11 cellular contexts compared by ENCODE assay signal in the genomic region with DNA sequence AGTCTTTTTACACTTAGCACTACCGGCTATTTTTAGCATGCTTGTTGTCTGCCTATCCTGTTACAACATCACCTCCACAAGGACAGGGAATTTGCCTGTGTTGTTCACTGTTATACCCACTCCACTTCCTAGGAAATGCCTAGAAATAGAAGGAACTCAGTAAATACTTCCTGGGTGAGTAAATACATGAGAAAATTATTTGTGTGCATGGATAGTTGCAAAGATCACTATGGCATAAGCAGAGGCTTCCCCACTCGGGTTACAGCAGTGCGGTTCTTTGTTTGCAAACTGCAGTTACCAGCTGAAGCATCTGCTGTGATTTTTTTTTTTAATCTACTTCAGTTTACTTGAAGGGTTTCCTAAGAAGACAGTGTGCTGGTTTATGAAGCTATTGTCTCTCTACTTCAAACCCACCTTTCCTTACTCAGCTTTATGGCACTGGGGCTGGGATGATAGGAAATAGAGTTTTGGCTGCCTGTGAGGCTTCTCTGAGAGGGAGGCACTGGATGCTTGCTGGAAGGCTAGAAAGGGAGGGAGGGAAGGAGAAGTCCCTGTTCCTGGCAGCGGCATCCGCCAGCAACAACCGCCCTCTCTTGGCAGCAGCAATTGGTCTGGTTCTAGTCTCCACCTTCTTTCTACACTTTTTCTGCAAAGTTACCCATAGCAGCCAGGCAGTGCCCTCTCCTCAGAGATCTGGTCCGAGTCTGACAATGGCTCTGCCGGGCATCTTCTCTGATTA. TPM values are rescaled to one million over a fixed set of nuclear protein-coding genes. Genes with fewer than 3 reads are reported as not detected.
DNase-seq lines count a peak whose midpoint lies in the region; ATAC-seq and TF ChIP-seq lines count a peak whose summit lies in the region.
"Had no signal": no experiment of that assay in that cellular context is flagged by ENCODE, and none has a peak within 500 bp of the region (broad histone marks: within the 10 kb centered on the region; RNA-seq: fewer than 3 reads in every experiment).

No MANE protein-coding gene starts in this region.

- peaks cover 9 to 30% (median 17%) of the 10 kb centered on the region in 4 donors for H3K4me1 ChIP-seq in esophagus muscularis mucosa
- peaks cover 12% of the 10 kb centered on the region for H3K4me1 ChIP-seq in mesodermal cell (ENCODE audit: control insufficient read depth, insufficient read depth, low read length, poor library complexity, severe bottlenecking)
- peaks cover 0 to 27% (median 4%) of the 10 kb centered on the region in 4 donors for H3K4me1 ChIP-seq in transverse colon

- WGBS in esophagus muscularis mucosa, result 29% methylated on average over 8 of the region's 8 CpGs
- WGBS in mesodermal cell (ENCODE audit: insufficient coverage in 2 of 2), 2 experiments, result 64 to 77% methylated on average over 4 to 6 of the region's 8 CpGs
- 44 to 55% methylated on average over 5 to 8 of the region's 8 CpGs for WGBS in transverse colon (ENCODE audit: low coverage in 1 of 2), 2 donors

- peaks cover 41% of the 10 kb centered on the region for H3K27me3 Mint-ChIP-seq in activated CD8-positive, alpha-beta T cell treated with anti-CD3 and anti-CD28 coated beads, Interleukin-2, amount 10 ng/mL, durations not matched to agents 7 days and 5 days (ENCODE audit: low read depth)
- peaks cover 26 to 41% of the 10 kb centered on the region in 2 donors for H3K27me3 Mint-ChIP-seq in T-cell

- H3K4me1 Mint-ChIP-seq in activated CD8-positive, alpha-beta T cell treated with anti-CD3 and anti-CD28 coated beads, Interleukin-2, amount 10 ng/mL, durations not matched to agents 7 days and 5 days (ENCODE audit: low read depth), result no peaks in the 10 kb centered on the region
- H3K4me1 Mint-ChIP-seq in T-cell, result no peaks in the 10 kb centered on the region

- no peak for ATAC-seq in activated CD8-positive, alpha-beta T cell treated with anti-CD3 and anti-CD28 coated beads, Interleukin-2, amount 10 ng/mL, durations not matched to agents 7 days and 5 days
- ATAC-seq in GM18505 (IDR thresholded peaks at IDR 0.05; ENCODE audit: unreplicated experiment) (no peak), T-cell (replicated peaks in 1 of 4) (no peak)
- ATAC-seq: K562 had no signal

- H3K4me3 Mint-ChIP-seq in activated CD8-positive, alpha-beta T cell treated with anti-CD3 and anti-CD28 coated beads, Interleukin-2, amount 10 ng/mL, durations not matched to agents 7 days and 5 days, result no peak overlapping the region
- H3K4me3 Mint-ChIP-seq in T-cell, result no peak overlapping the region

- H3K27ac Mint-ChIP-seq in activated CD8-positive, alpha-beta T cell treated with anti-CD3 and anti-CD28 coated beads, Interleukin-2, amount 10 ng/mL, durations not matched to agents 7 days and 5 days, result no peak overlapping the region
- H3K27ac Mint-ChIP-seq in T-cell, result no peak overlapping the region

- intact Hi-C loops in esophagus muscularis mucosa (cut with DNase I), result loop anchor here (5.0 to 10.0 kb wide), 2 partner anchors 153 to 220 kb away; a partner anchor contains a TSS
- intact Hi-C loops in transverse colon (cut with DNase I; ENCODE audit: low total_unique reads), result loop anchor here (5.0 kb wide), 1 partner anchor 220 kb away; a partner anchor contains a TSS

- TF ChIP-seq POLR2A in esophagus muscularis mucosa (IDR thresholded peaks at IDR 0.05; ENCODE audit: low read depth), result no peak
- TF ChIP-seq POLR2A in transverse colon (IDR thresholded peaks at IDR 0.05), result no peak
- TF ChIP-seq POLR2A in GM18505 (IDR thresholded peaks at IDR 0.05; ENCODE audit: borderline replicate concordance, extremely low read depth, insufficient read depth, insufficient read length), result no peak

- CTCF ChIA-PET in activated CD8-positive, alpha-beta T cell treated with anti-CD3 and anti-CD28 coated beads, Interleukin-2, amount 10 ng/mL, durations not matched to agents 7 days and 5 days (lab: Charles Lee), result interaction anchor here (1.0 to 1.3 kb wide), 2 partner anchors 43 to 285 kb away, joined by 3 to 4 read pairs; no protein-coding TSS in a partner anchor
- CTCF ChIA-PET in T-cell (lab: Charles Lee), result interaction anchor here in 1 of 2 donors (0.6 to 0.9 kb wide), 3 partner anchors 23 to 267 kb away, joined by 3 read pairs; no protein-coding TSS in a partner anchor

- DNase-seq in DMS53 (lab: John Stamatoyannopoulos, UW), result peak; percentile 33
- DNase-seq in DMS53 treated with DMSO at 0.1 percent for 48 hours (lab: John Stamatoyannopoulos, UW; ENCODE audit: unreplicated experiment), result no peak
- DNase-seq in esophagus muscularis mucosa (ENCODE audit: extremely low spot score), result no peak
- DNase-seq in transverse colon, result peak; percentile 24
- no peak for DNase-seq in activated CD8-positive, alpha-beta T cell treated with anti-CD3 and anti-CD28 coated beads, Interleukin-2, amount 10 ng/mL, durations not matched to agents 7 days and 5 days
- no peak for DNase-seq in T-cell
- DNase-seq: T-helper 9 cell had no signal

- TF ChIP-seq EP300 in esophagus muscularis mucosa (IDR thresholded peaks at IDR 0.05), result no peak
- TF ChIP-seq EP300 in transverse colon (IDR thresholded peaks at IDR 0.05; ENCODE audit: low read depth), result no peak

- TF ChIP-seq CTCF in esophagus muscularis mucosa (IDR thresholded peaks at IDR 0.05) (no peak), transverse colon (IDR thresholded peaks at IDR 0.05) (no peak)

- peak overlapping the region in 3 of 4 donors; percentile 7 to 24 (median 15) for H3K4me3 ChIP-seq in esophagus muscularis mucosa
- H3K4me3 ChIP-seq in mesodermal cell (ENCODE audit: extremely low read depth, insufficient read depth, low read length, poor library complexity, severe bottlenecking), result no peak overlapping the region
- H3K4me3 ChIP-seq in transverse colon, result no peak overlapping the region
- H3K4me3 ChIP-seq: K562 had no signal

- H3K36me3 Mint-ChIP-seq in activated CD8-positive, alpha-beta T cell treated with anti-CD3 and anti-CD28 coated beads, Interleukin-2, amount 10 ng/mL, durations not matched to agents 7 days and 5 days (ENCODE audit: low read depth), result no peaks in the 10 kb centered on the region
- H3K36me3 Mint-ChIP-seq in T-cell, result no peaks in the 10 kb centered on the region

- H3K27me3 ChIP-seq in esophagus muscularis mucosa (no peaks in the 10 kb centered on the region), transverse colon (peaks cover 8% of the 10 kb centered on the region)

- H3K9me3 ChIP-seq in esophagus muscularis mucosa (no peaks in the 10 kb centered on the region), mesodermal cell (ENCODE audit: control insufficient read depth, low read length) (no peaks in the 10 kb centered on the region), transverse colon (no peaks in the 10 kb centered on the region)

- H3K9me3 Mint-ChIP-seq in activated CD8-positive, alpha-beta T cell treated with anti-CD3 and anti-CD28 coated beads, Interleukin-2, amount 10 ng/mL, durations not matched to agents 7 days and 5 days (ENCODE audit: insufficient read depth), result no peaks in the 10 kb centered on the region
- no peaks in the 10 kb centered on the region for H3K9me3 Mint-ChIP-seq in T-cell

- POLR2A ChIA-PET in activated CD8-positive, alpha-beta T cell treated with anti-CD3 and anti-CD28 coated beads, Interleukin-2, amount 10 ng/mL, durations not matched to agents 7 days and 5 days (lab: Charles Lee), result no interaction called here
- POLR2A ChIA-PET in T-cell (lab: Charles Lee), result interaction anchor here (0.5 to 0.7 kb wide), 2 partner anchors 189 to 251 kb away, joined by 3 to 4 read pairs; no protein-coding TSS in a partner anchor

- H3K27ac ChIP-seq in esophagus muscularis mucosa (replicated peaks in 1 of 4) (peak overlapping the region; percentile 53 to 73 (median 60)), mesodermal cell (ENCODE audit: low read depth, low read length, severe bottlenecking) (peak overlapping the region; percentile 11), transverse colon (peak overlapping the region; percentile 44 to 82 (median 65))

- H3K36me3 ChIP-seq in esophagus muscularis mucosa (no peaks in the 10 kb centered on the region), mesodermal cell (ENCODE audit: control insufficient read depth, insufficient read depth, low read length) (no peaks in the 10 kb centered on the region), transverse colon (no peaks in the 10 kb centered on the region)

- in situ Hi-C loops in transverse colon (cut with MboI; ENCODE audit: low pct_ligation_motif_present in 1 of 4, low pct_unique_long_range_greater_than_20kb in 1 of 4, low sequenced_read_pairs in 3 of 4), result loop anchor here in 2 of 4 donors (10.0 to 25.0 kb wide), 3 partner anchors 223 to 510 kb away; a partner anchor contains a TSS

RNA-seq across cellular contexts. Expression of a gene that starts 29.1 kb away (rescaled TPM):
- total RNA-seq in esophagus muscularis mucosa, result not detected
- polyA plus RNA-seq in mesodermal cell (2013, experiment 1 of 2), result not detected
- not detected for polyA plus RNA-seq in mesodermal cell (2013, experiment 2 of 2)
- not detected for total RNA-seq in transverse colon
- total RNA-seq in activated CD8-positive, alpha-beta T cell treated with anti-CD3 and anti-CD28 coated beads, Interleukin-2, amount 10 ng/mL, durations not matched to agents 7 days and 5 days, result under 1 TPM in 1 of 2 experiments, not detected in 1; 0.40 TPM
- total RNA-seq in T-cell, result not detected
- total RNA-seq: K562, pulmonary artery endothelial cell had no signal

RNA-seq across cellular contexts. Expression of a gene that starts 40.5 kb away (rescaled TPM):
- 100 to 1,000 TPM in 2 of 4 donors, 10 to 100 TPM in 2; 43.6 to 123 (median 84.5) TPM for total RNA-seq in esophagus muscularis mucosa
- 77.2 TPM for polyA plus RNA-seq in mesodermal cell (2013, experiment 1 of 2)
- 63.5 TPM for polyA plus RNA-seq in mesodermal cell (2013, experiment 2 of 2)
- 10 to 100 TPM; 36.7 to 69.5 (median 48.3) TPM for total RNA-seq in transverse colon
- 1,000 to 10,000 TPM; 1,528 to 1,576 TPM for total RNA-seq in activated CD8-positive, alpha-beta T cell treated with anti-CD3 and anti-CD28 coated beads, Interleukin-2, amount 10 ng/mL, durations not matched to agents 7 days and 5 days
- total RNA-seq in T-cell, result 100 to 1,000 TPM; 722 to 938 (median 785) TPM

Comparison
In these comparisons a context has a peak if more than half of its experiments do, and no peak if none do; other contexts are left out.
1. DNase-seq: peak in DMS53 (single experiment) and transverse colon (single experiment); none in DMS53 treated with DMSO at 0.1 percent for 48 hours (single experiment), esophagus muscularis mucosa (single experiment), activated CD8-positive, alpha-beta T cell treated with anti-CD3 and anti-CD28 coated beads, Interleukin-2, amount 10 ng/mL, durations not matched to agents 7 days and 5 days (single experiment) and T-cell (0 of 34).
2. H3K27ac ChIP-seq: peak in every context shown above with its lines; median percentile 65 in transverse colon; 60 in esophagus muscularis mucosa; 11 in mesodermal cell.
3. H3K4me3 ChIP-seq: peak in esophagus muscularis mucosa (3 of 4); none in mesodermal cell (single experiment) and transverse colon (0 of 4).
4. RNA of a gene that starts 40.5 kb away (total RNA-seq): 1,528 to 1,576 TPM in activated CD8-positive, alpha-beta T cell treated with anti-CD3 and anti-CD28 coated beads, Interleukin-2, amount 10 ng/mL, durations not matched to agents 7 days and 5 days and 722 to 938 TPM in T-cell; 43.6 to 123 TPM in esophagus muscularis mucosa and 36.7 to 69.5 TPM in transverse colon; every median in the first group is over 4 times any median in the second.